Comparison of ENCODE assay signal across 8 cellular contexts in the genomic region with DNA sequence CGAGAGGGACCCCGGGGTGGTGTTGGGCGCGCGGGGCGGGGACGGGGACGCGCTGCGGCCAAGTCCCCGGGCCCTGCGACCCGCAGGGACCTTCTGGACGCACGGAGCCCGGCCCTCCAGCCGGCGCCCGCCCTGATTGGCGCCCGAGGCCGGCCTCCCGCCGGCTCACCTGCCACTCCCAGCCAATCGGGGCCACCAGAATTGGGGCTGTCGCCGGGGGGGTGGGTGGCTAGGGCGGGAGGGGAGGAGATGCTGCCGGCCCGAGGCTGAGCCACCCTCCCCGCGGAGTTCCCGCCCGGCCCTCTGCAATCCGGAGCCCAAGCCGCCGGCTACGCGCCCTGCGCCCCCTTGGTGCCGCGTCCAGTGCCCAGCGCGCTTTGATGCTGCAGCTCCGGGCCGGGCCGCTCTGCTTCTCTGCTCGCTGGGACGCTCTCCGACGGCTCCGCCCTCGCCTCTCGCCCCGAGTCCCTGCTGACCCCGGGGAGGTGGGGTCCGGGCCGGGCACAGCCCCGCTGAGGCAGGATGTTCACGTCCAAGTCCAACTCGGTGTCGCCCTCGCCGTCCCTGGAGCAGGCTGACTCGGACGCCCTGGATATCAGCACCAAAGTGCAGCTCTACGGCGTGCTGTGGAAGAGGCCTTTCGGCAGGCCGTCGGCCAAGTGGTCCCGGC. TPM values are rescaled to one million over a fixed set of nuclear protein-coding genes. Genes with fewer than 3 reads are reported as not detected.
DNase-seq lines count a peak whose midpoint lies in the region; ATAC-seq, FAIRE-seq and TF ChIP-seq lines count a peak whose summit lies in the region.

A gene (plus strand): TSS at position 285 of the 670 bp plus-strand sequence. CDS start 238 bp downstream, at position 523.

- H3K4me2 ChIP-seq in A549, result peak within 1 kb of the TSS; percentile 99
- peak within 1 kb of the TSS; percentile 94 to 96 for H3K4me2 ChIP-seq in H1 (ENCODE audit: insufficient read depth in 1 of 2, low read depth in 2 of 2, low read length in 2 of 2)

- no peak within 1 kb of the TSS for H2AK5ac ChIP-seq in H1 (ENCODE audit: low read depth, low read length)

- no peak within 1 kb of the TSS for H3K4ac ChIP-seq in H1 (replicated peaks; ENCODE audit: insufficient read length, low read depth, low read length)

- no peak within 1 kb of the TSS; the same call in 1 of the 2 replicates for H4K8ac ChIP-seq in H1 (ENCODE audit: extremely low read depth, insufficient read depth, low read length)

- TF ChIP-seq RAD21 in A549 (conservative IDR thresholded peaks at IDR 0.05 in 1 of 2, IDR thresholded peaks at IDR 0.05 in 1 of 2) (no peak), H1 (IDR thresholded peaks at IDR 0.05 in 1 of 2, conservative IDR thresholded peaks at IDR 0.05 in 1 of 2; ENCODE audit: low read depth in 2 of 2, low read length in 2 of 2) (no peak; a peak in 1 of 4 replicates)

- H3K4me3 ChIP-seq in A549 (peak within 1 kb of the TSS; percentile 55), H1 (ENCODE audit: extremely low read depth in 1 of 4, insufficient read depth in 2 of 4, low read depth in 3 of 4, low read length in 4 of 4) (peak within 1 kb of the TSS; percentile 59 to 71 (median 66)), mucosa of stomach (ENCODE audit: low read length) (no peak within 1 kb of the TSS)

- H4K91ac ChIP-seq in H1 (replicated peaks; ENCODE audit: insufficient read length, low read length), result no peak within 1 kb of the TSS

- CTCF ChIA-PET in A549 (lab: Yijun Ruan, JAX) (interaction anchor here (0.5 to 5.7 kb wide), 4 partner anchors 9 to 1708 kb away, joined by 3 to 23 read pairs (median 11); no protein-coding TSS in a partner anchor), H1 (lab: Charles Lee; ENCODE audit: partially characterized antibody) (interaction anchor here (1.0 to 2.0 kb wide), 6 partner anchors 22 to 355 kb away, joined by 3 to 5 read pairs (median 4); a partner anchor contains a TSS)

- POLR2A ChIA-PET in A549 (lab: Yijun Ruan, JAX) (interaction anchor here (0.5 kb wide), 1 partner anchor 231 kb away, joined by 4 read pairs; no protein-coding TSS in a partner anchor), H1 (lab: Charles Lee; ENCODE audit: partially characterized antibody) (interaction anchor here (1.0 to 1.1 kb wide), 3 partner anchors 9 to 88 kb away, joined by 3 to 5 read pairs (median 3); a partner anchor contains a TSS)

- peak within 1 kb of the TSS; percentile 83 for H3K18ac ChIP-seq in H1 (ENCODE audit: extremely low read depth, low read length)

- FAIRE-seq in A549 (lab: Jason Lieb, UNC), result no peak
- no peak for FAIRE-seq in H1 (lab: Jason Lieb, UNC)
- no peak for FAIRE-seq in H54 (lab: Jason Lieb, UNC)

- peak within 1 kb of the TSS; percentile 78; the same call in 1 of the 2 replicates for H2AFZ ChIP-seq in H1 (ENCODE audit: low read length)

- H3K9me3 ChIP-seq in A549 (no peaks in the 10 kb centered on the region), H1 (ENCODE audit: insufficient read depth in 2 of 2, low read depth in 1 of 2, low read length in 1 of 2) (no peaks in the 10 kb centered on the region), mucosa of stomach (ENCODE audit: control insufficient read depth, low read length) (no peaks in the 10 kb centered on the region)

- no peak within 1 kb of the TSS; a peak in 1 of 7 replicates for H3K9ac ChIP-seq in H1 (replicated peaks in 1 of 4; ENCODE audit: extremely low read depth in 1 of 4, low read depth in 3 of 4, low read length in 3 of 4)
- H3K9ac ChIP-seq in mucosa of stomach (ENCODE audit: low read length), result peak within 1 kb of the TSS; percentile 17

- no peak for TF ChIP-seq CTCF in A549 (IDR thresholded peaks at IDR 0.05)
- TF ChIP-seq CTCF in H1 (IDR thresholded peaks at IDR 0.05; ENCODE audit: control extremely low read depth in 1 of 3, insufficient read depth in 1 of 3, low read depth in 1 of 3, low read length in 3 of 3), result no peak

- H3K23ac ChIP-seq in H1 (ENCODE audit: insufficient read length), result no peak within 1 kb of the TSS

- peak in 1 of 2 experiments; percentile 51 for DNase-seq in A549 (ENCODE audit: low read depth in 1 of 2, low spot score in 1 of 2)
- DNase-seq in NCI-H1105 (lab: John Stamatoyannopoulos, UW), result peak; percentile 21
- peak; percentile 41 to 87 for DNase-seq in H1 (ENCODE audit: low read depth in 1 of 2, low spot score in 2 of 2)
- no peak for DNase-seq in activated effector memory CD4-positive, alpha-beta T cell treated with Interleukin-2 at 50 U/mL for 16 hours
- DNase-seq in H54 (ENCODE audit: insufficient read length, low spot score), result no peak

- peak within 1 kb of the TSS; percentile 50; the same call in 1 of the 2 replicates for H2BK12ac ChIP-seq in H1 (ENCODE audit: low read depth, low read length)

- H3K23me2 ChIP-seq in H1 (ENCODE audit: low read depth, low read length), result peaks cover 19% of the 10 kb centered on the region

- H3K27me3 ChIP-seq in H1 (replicated peaks in 1 of 4; ENCODE audit: control insufficient read depth in 3 of 4, extremely low read depth in 1 of 4, insufficient read depth in 3 of 4, low read length in 3 of 4) (peaks cover 30 to 52% (median 45%) of the 10 kb centered on the region in 4 experiments), mucosa of stomach (ENCODE audit: control insufficient read depth, insufficient read depth, low read length) (peaks cover 50% of the 10 kb centered on the region)

- no peak within 1 kb of the TSS; the same call in 1 of the 2 replicates for H2BK5ac ChIP-seq in H1 (ENCODE audit: low read depth, low read length)

- H3K79me2 ChIP-seq in H1 (ENCODE audit: control insufficient read depth in 1 of 2, insufficient read depth in 2 of 2, low read length in 2 of 2), result no peaks in the 10 kb centered on the region

- WGBS in A549 (ENCODE audit: missing lambda C conversion rate), result 13% methylated on average over 6 of the region's 72 CpGs
- WGBS in H1 (ENCODE audit: extremely low coverage in 1 of 2, insufficient coverage in 1 of 2, insufficient read length in 1 of 2, insufficient replicate concordance in 2 of 2, low coverage in 1 of 2, low lambda C conversion rate in 2 of 2, missing lambda C conversion rate in 1 of 2), 2 experiments, result 2% methylated on average over 17 of the region's 72 CpGs; no CpG with 5 or more reads in 1 of the 2 experiments

- peaks cover 0 to 1% of the 10 kb centered on the region in 2 experiments for H4K20me1 ChIP-seq in H1 (replicated peaks in 1 of 2; ENCODE audit: control insufficient read depth in 1 of 2, insufficient read depth in 2 of 2, low read length in 2 of 2)

- TF ChIP-seq POLR2A in A549 (IDR thresholded peaks at IDR 0.05; ENCODE audit: low read length) (no peak), H1 (IDR thresholded peaks at IDR 0.05; ENCODE audit: control extremely low read depth in 1 of 2, low read depth in 2 of 2, low read length in 2 of 2) (no peak), H54 (IDR thresholded peaks at IDR 0.05; ENCODE audit: low read depth, low read length) (no peak)

- no peak within 1 kb of the TSS for H3K56ac ChIP-seq in H1 (replicated peaks; ENCODE audit: insufficient read length, low read depth, low read length)

- no peaks in the 10 kb centered on the region for H3K79me1 ChIP-seq in H1 (ENCODE audit: low read depth, low read length)

- no peaks in the 10 kb centered on the region for H3K36me3 ChIP-seq in H1 (ENCODE audit: control insufficient read depth in 2 of 4, insufficient read depth in 4 of 4, low read length in 3 of 4)
- no peaks in the 10 kb centered on the region for H3K36me3 ChIP-seq in mucosa of stomach (ENCODE audit: control insufficient read depth, insufficient read depth, low read length)

- H3K27ac ChIP-seq in A549, result peak within 1 kb of the TSS in 1 of 2 experiments; percentile 30; a peak in 2 of 6 replicates
- H3K27ac ChIP-seq in H1 (ENCODE audit: low read depth, low read length), result no peak within 1 kb of the TSS

- TF ChIP-seq EP300 in A549 (IDR thresholded peaks at IDR 0.05), result no peak
- TF ChIP-seq EP300 in H1 (IDR thresholded peaks at IDR 0.05; ENCODE audit: borderline replicate concordance in 1 of 2, low read depth in 2 of 2, low read length in 2 of 2), result no peak

- H2BK120ac ChIP-seq in H1 (replicated peaks; ENCODE audit: low read depth, low read length), result no peak within 1 kb of the TSS

- H3K14ac ChIP-seq in H1 (ENCODE audit: insufficient read length), result no peak within 1 kb of the TSS

- H4K5ac ChIP-seq in H1 (ENCODE audit: insufficient read length, low read depth, low read length), result no peak within 1 kb of the TSS

- H2BK20ac ChIP-seq in H1 (ENCODE audit: low read length), result no peak within 1 kb of the TSS

- peak; percentile 37 to 64; a peak in 5 of 6 replicates for ATAC-seq in A549
- ATAC-seq in GM18870 (IDR thresholded peaks at IDR 0.05; ENCODE audit: unreplicated experiment), result no peak
- ATAC-seq in GM18858 (IDR thresholded peaks at IDR 0.05; ENCODE audit: unreplicated experiment), result no peak

- H2BK15ac ChIP-seq in H1 (ENCODE audit: low read length), result no peak within 1 kb of the TSS

- H3K4me1 ChIP-seq in A549 (0 out of 3 replicates have a peak, but pooled peaks cover 4% of the 10 kb centered on the region), H1 (replicated peaks in 1 of 4; ENCODE audit: control insufficient read depth in 3 of 4, insufficient read depth in 4 of 4, low read length in 3 of 4) (peaks cover 0 to 5% (median 3%) of the 10 kb centered on the region in 4 experiments; a peak in 1 of 7 replicates), mucosa of stomach (ENCODE audit: control insufficient read depth, insufficient read depth, low read length) (peaks cover 12% of the 10 kb centered on the region)

TF ChIP-seq in A549, 52 proteins besides CTCF, POLR2A, EP300 and RAD21:
- TF ChIP-seq HDAC2 (IDR thresholded peaks at IDR 0.05) (no peak), ESRRA (IDR thresholded peaks at IDR 0.05; ENCODE audit: borderline replicate concordance, low read length) (no peak)

RNA-seq across cellular contexts. Expression of the gene that starts here (rescaled TPM):
- polyA plus RNA-seq in A549 (2011; rRNA removed) (0.01 and 0.03 TPM in 2 replicates), A549 (2017; fragmentation: RNase III; extraction: RNeasy Plus Mini Kit Qiagen cat#74134 plus additional on column Dnase treatment) (0.03 to 0.05 TPM (median 0.04 TPM) in 3 replicates), H1 (2011; rRNA removed) (0.24 and 0.42 TPM in 2 replicates)
- polyA plus RNA-seq in A549 (2012; cell fraction: cytosol; rRNA removed), result 0.01 and 0.04 TPM in 2 replicates
- 0.06 and 0.07 TPM in 2 replicates for polyA plus RNA-seq in A549 (2012; cell fraction: nucleus; rRNA removed)
- polyA minus RNA-seq in A549 (2011; rRNA and poly(A)+ RNA removed), result 0.08 TPM in 1 of 2 replicates, not detected in the other
- 0.48 and 0.67 TPM in 2 replicates for total RNA-seq in H1 (2021; fragmentation: NEBNext Ultra II Directional; extraction: Animal tissue kit (Norgen Biotek cat#: 25700))
- 0.54 TPM for polyA plus RNA-seq in H1 (2011; cell fraction: cytosol; rRNA removed)
- polyA plus RNA-seq in H1 (2011; cell fraction: nucleus; rRNA removed), result 0.97 TPM
- 0.60 to 0.72 TPM (median 0.70 TPM) in 4 replicates for polyA plus RNA-seq in H1 (2012, experiment 1 of 2)
- 0.30 TPM for polyA plus RNA-seq in H1 (2012, experiment 2 of 2)
- 0.41 TPM for polyA plus RNA-seq in H1 (2013, experiment 1 of 2)
- polyA plus RNA-seq in H1 (2013, experiment 2 of 2), result 0.42 TPM
- polyA minus RNA-seq in H1 (2011; rRNA and poly(A)+ RNA removed), result 0.29 and 0.54 TPM in 2 replicates
- not detected for polyA minus RNA-seq in H1 (2011; cell fraction: cytosol; rRNA and poly(A)+ RNA removed)
- polyA minus RNA-seq in H1 (2011; cell fraction: nucleus; rRNA and poly(A)+ RNA removed), result 1.00 TPM

Comparison
In these comparisons a context has a peak if more than half of its experiments do, and no peak if none do; other contexts are left out.
1. Peak in ATAC-seq, H3K4me3 ChIP-seq and H3K4me2 ChIP-seq in A549; RNA of the gene not detected or under 1 TPM.
2. Peak in DNase-seq, H3K4me3 ChIP-seq and H3K4me2 ChIP-seq in H1; RNA of the gene not detected or under 1 TPM.